ENCODE assay signal across 8 cellular contexts in the genomic region with DNA sequence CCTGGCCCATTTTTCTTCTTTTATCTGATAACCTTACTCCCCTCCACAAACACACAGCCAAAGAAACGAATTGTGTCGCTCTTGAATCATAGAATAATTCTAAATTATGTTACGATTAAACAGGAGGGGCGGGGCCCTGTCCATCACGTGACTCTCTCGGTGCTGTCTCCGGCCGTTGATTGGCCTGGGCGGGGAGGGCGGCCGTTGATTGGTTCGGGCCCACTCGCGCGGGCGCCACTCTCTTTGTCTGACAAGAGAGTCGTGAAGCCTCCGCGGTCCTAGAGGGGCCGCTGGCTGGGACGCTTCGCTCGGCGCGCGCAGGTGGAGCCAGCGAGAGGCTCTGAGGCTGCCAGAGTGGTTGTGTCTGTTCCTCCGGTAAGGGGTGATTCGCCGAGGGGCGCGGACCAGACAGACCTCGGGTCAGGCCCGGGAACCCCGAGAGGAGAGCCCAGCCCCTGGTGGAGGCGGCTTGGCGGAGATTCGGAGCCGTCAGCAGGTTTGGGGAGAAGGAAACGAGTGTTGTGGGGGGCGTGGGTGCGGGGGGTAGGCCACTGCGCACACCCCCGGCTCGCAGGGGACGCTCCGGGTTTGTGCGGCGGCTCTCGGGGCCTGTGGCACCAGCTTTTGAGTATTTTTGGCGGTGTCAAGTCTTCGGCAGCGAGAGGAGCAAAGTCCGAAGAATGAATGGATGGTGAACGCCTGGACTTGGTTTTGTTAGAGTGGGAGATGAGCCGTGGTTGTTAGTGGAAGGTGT. TPM values are rescaled to one million over a fixed set of nuclear protein-coding genes. Genes with fewer than 3 reads are reported as not detected.
A peak's percentile ranks its signal among the peaks of the same experiment; 100 is the strongest.
DNase-seq lines count a peak whose midpoint lies in the region; ATAC-seq and TF ChIP-seq lines count a peak whose summit lies in the region.

A gene (plus strand): TSS at position 330 of the 754 bp plus-strand sequence. CDS start 3,567 bp downstream, outside the sequence.

- H3K27me3 Mint-ChIP-seq in activated CD4-positive, alpha-beta T cell treated with anti-CD3 and anti-CD28 coated beads for 36 hours, result no peaks in the 10 kb centered on the region

- H3K27ac Mint-ChIP-seq in activated CD4-positive, alpha-beta T cell treated with anti-CD3 and anti-CD28 coated beads for 36 hours, result peak within 1 kb of the TSS; percentile 96

- no peaks in the 10 kb centered on the region for H3K9me3 Mint-ChIP-seq in activated CD4-positive, alpha-beta T cell treated with anti-CD3 and anti-CD28 coated beads for 36 hours (ENCODE audit: low read depth)

- H3K36me3 ChIP-seq in kidney epithelial cell (ENCODE audit: control insufficient read depth, insufficient read depth, low read length), result no peaks in the 10 kb centered on the region

- POLR2A ChIA-PET in activated CD4-positive, alpha-beta T cell treated with anti-CD3 and anti-CD28 coated beads for 36 hours (lab: Charles Lee), result interaction anchor here (0.7 to 1.6 kb wide), 4 partner anchors 25 to 32 kb away, joined by 3 to 8 read pairs (median 6); a partner anchor contains a TSS

- TF ChIP-seq CTCF in choroid plexus epithelial cell (conservative IDR thresholded peaks at IDR 0.05; ENCODE audit: low read depth, low read length) (no peak), kidney epithelial cell (IDR thresholded peaks at IDR 0.05; ENCODE audit: insufficient read depth, low read length, poor library complexity, severe bottlenecking) (no peak)

- no peaks in the 10 kb centered on the region for H3K27me3 ChIP-seq in kidney epithelial cell (ENCODE audit: control insufficient read depth, insufficient read depth, low read length)

- H3K4me3 Mint-ChIP-seq in activated CD4-positive, alpha-beta T cell treated with anti-CD3 and anti-CD28 coated beads for 36 hours, result peak within 1 kb of the TSS; percentile 91

- peak; percentile 97 for DNase-seq in Ammon's horn (ENCODE audit: low spot score)
- DNase-seq in GM19238 (ENCODE audit: insufficient read length, low spot score), result peak; percentile 98
- DNase-seq in NCI-H524 (lab: John Stamatoyannopoulos, UW), result peak; percentile 95
- peak; percentile 99 for DNase-seq in activated CD4-positive, alpha-beta T cell treated with anti-CD3 and anti-CD28 coated beads for 36 hours
- peak; percentile 98 for DNase-seq in choroid plexus epithelial cell (ENCODE audit: low read depth)
- peak; percentile 72 for DNase-seq in kidney epithelial cell (ENCODE audit: low read depth)
- peak; percentile 97 for DNase-seq in stimulated activated CD4-positive, alpha-beta T cell treated with anti-CD3 and anti-CD28 coated beads, Interleukin-15, amount 100 ng/mL, for 48 hours (ENCODE audit: low read depth in 2 of 2)

- peak; percentile 92 for ATAC-seq in HG03442 (IDR thresholded peaks at IDR 0.05; ENCODE audit: unreplicated experiment)
- ATAC-seq in activated CD4-positive, alpha-beta T cell treated with anti-CD3 and anti-CD28 coated beads for 36 hours, result peak; percentile 97

- peak within 1 kb of the TSS; percentile 94 for H3K4me3 ChIP-seq in choroid plexus epithelial cell (ENCODE audit: low read depth, low read length)
- H3K4me3 ChIP-seq in kidney epithelial cell (ENCODE audit: low read depth, low read length), result peak within 1 kb of the TSS; percentile 83

- peaks cover 16% of the 10 kb centered on the region for H3K36me3 Mint-ChIP-seq in activated CD4-positive, alpha-beta T cell treated with anti-CD3 and anti-CD28 coated beads for 36 hours (ENCODE audit: low read depth)

- peaks cover 29% of the 10 kb centered on the region for H3K4me1 Mint-ChIP-seq in activated CD4-positive, alpha-beta T cell treated with anti-CD3 and anti-CD28 coated beads for 36 hours

- intact Hi-C loops in activated CD4-positive, alpha-beta T cell treated with anti-CD3 and anti-CD28 coated beads for 36 hours (cut with DNase I, micrococcal nuclease), result loop anchor here (1.0 to 2.0 kb wide), 10 partner anchors 28 to 144 kb away; a partner anchor contains a TSS

- CTCF ChIA-PET in activated CD4-positive, alpha-beta T cell treated with anti-CD3 and anti-CD28 coated beads for 36 hours (lab: Charles Lee), result interaction anchor here (0.5 to 0.6 kb wide), 2 partner anchors 32 to 972 kb away, joined by 3 read pairs; a partner anchor contains a TSS

RNA-seq across cellular contexts. Expression of the gene that starts here (rescaled TPM):
- total RNA-seq in activated CD4-positive, alpha-beta T cell treated with anti-CD3 and anti-CD28 coated beads for 36 hours, result 10 to 100 TPM; 18.2 to 18.9 TPM
- 5.2 and 12.5 TPM in 2 replicates for total RNA-seq in kidney epithelial cell

Comparison
In these comparisons a context has a peak if more than half of its experiments do, and no peak if none do; other contexts are left out.
1. Peak in every context shown above with its lines: DNase-seq, ATAC-seq and H3K4me3 ChIP-seq.